ENCODE assay signal across 16 cellular contexts in genomic region chr7:30176463-30177090, GRCh38. TPM values are rescaled to one million over a fixed set of nuclear protein-coding genes. Genes with fewer than 3 reads are reported as not detected.
A peak's percentile ranks its signal among the peaks of the same experiment; 100 is the strongest.
DNase-seq lines count a peak whose midpoint lies in the region; FAIRE-seq and TF ChIP-seq lines count a peak whose summit lies in the region.
"Had no signal": no experiment of that assay in that cellular context is flagged by ENCODE, and none has a peak within 500 bp of the region (broad histone marks: within the 10 kb centered on the region; RNA-seq: fewer than 3 reads in every experiment).

No MANE protein-coding gene starts in this region.

- H3K36me3 Mint-ChIP-seq in CD14-positive monocyte = peaks cover 0 to 8% of the 10 kb centered on the region in 2 donors
- H3K36me3 Mint-ChIP-seq in IgD-negative memory B cell = peaks cover 9% of the 10 kb centered on the region

- no peaks in the 10 kb centered on the region for H3K36me3 ChIP-seq in ascending aorta
- H3K36me3 ChIP-seq in neuronal stem cell (replicated peaks in 1 of 2; ENCODE audit: control insufficient read depth in 2 of 2, insufficient read depth in 2 of 2, low read length in 2 of 2) = no peaks in the 10 kb centered on the region

- H3K27me3 Mint-ChIP-seq in CD14-positive monocyte (ENCODE audit: low read depth in 3 of 3) (peaks cover 0 to 1% (median 0%) of the 10 kb centered on the region in 3 donors), IgD-negative memory B cell (no peaks in the 10 kb centered on the region)
- H3K27me3 Mint-ChIP-seq: activated CD8-positive, alpha-beta T cell treated with anti-CD3 and anti-CD28 coated beads for 36 hours; stimulated activated naive CD8-positive, alpha-beta T cell treated with anti-CD3 and anti-CD28 coated beads, Interleukin-15, amount 100 ng/mL, for 72 hours had no signal

- H3K79me1 ChIP-seq in neuronal stem cell (ENCODE audit: low read depth, low read length) = no peaks in the 10 kb centered on the region

- no peak overlapping the region for H4K91ac ChIP-seq in neuronal stem cell (ENCODE audit: low read depth, low read length, poor library complexity)

- no peak overlapping the region for H4K8ac ChIP-seq in neuronal stem cell (ENCODE audit: low read depth, low read length)

- no peak overlapping the region for H3K4ac ChIP-seq in neuronal stem cell (ENCODE audit: low read length)

- peaks cover 0 to 2% (median 2%) of the 10 kb centered on the region in 7 donors for H3K9me3 Mint-ChIP-seq in CD14-positive monocyte
- no peaks in the 10 kb centered on the region for H3K9me3 Mint-ChIP-seq in IgD-negative memory B cell
- H3K9me3 Mint-ChIP-seq: activated CD8-positive, alpha-beta T cell treated with anti-CD3 and anti-CD28 coated beads for 36 hours; stimulated activated naive CD8-positive, alpha-beta T cell treated with anti-CD3 and anti-CD28 coated beads, Interleukin-15, amount 100 ng/mL, for 72 hours had no signal

- no peaks in the 10 kb centered on the region for H3K9me3 ChIP-seq in ascending aorta
- no peaks in the 10 kb centered on the region for H3K9me3 ChIP-seq in neuronal stem cell (replicated peaks in 1 of 2; ENCODE audit: control insufficient read depth in 2 of 2, insufficient read depth in 1 of 2, low read depth in 1 of 2, low read length in 2 of 2)

- intact Hi-C loops in CD14-positive monocyte (cut with micrococcal nuclease) = loop anchor here in 1 of 2 donors (5.0 kb wide), 1 partner anchor 46 kb away; no protein-coding TSS in a partner anchor
- intact Hi-C loops in ascending aorta (cut with DNase I) = no loop called here

- DNase-seq in CD14-positive monocyte (ENCODE audit: low spot score) = no peak
- DNase-seq in ascending aorta (ENCODE audit: low spot score in 2 of 2) = no peak
- no peak for DNase-seq in neuronal stem cell (ENCODE audit: low spot score)
- DNase-seq in frontal cortex (ENCODE audit: low spot score in 2 of 2) = no peak
- no peak for DNase-seq in A172 (ENCODE audit: low spot score)
- no peak for DNase-seq in hippocampal formation (lab: John Stamatoyannopoulos, UW)
- no peak for DNase-seq in globus pallidus (ENCODE audit: low spot score)
- DNase-seq: ACHN; activated CD8-positive, alpha-beta T cell treated with anti-CD3 and anti-CD28 coated beads for 36 hours; effector CD4-positive, alpha-beta T cell; HCEC 1CT; left cardiac atrium; NCI-H1092 treated with DMSO at 0.1 percent for 48 hours; RPMI8226; stimulated activated naive CD8-positive, alpha-beta T cell treated with anti-CD3 and anti-CD28 coated beads, Interleukin-15, amount 100 ng/mL, for 72 hours had no signal

- peak overlapping the region; percentile 79 to 86 for H3K27ac ChIP-seq in ascending aorta
- H3K27ac ChIP-seq in neuronal stem cell (replicated peaks; ENCODE audit: low read length) = no peak overlapping the region

- H3K4me2 ChIP-seq in neuronal stem cell (ENCODE audit: insufficient read depth, low read length, poor library complexity, severe bottlenecking) = no peak overlapping the region

- peak overlapping the region; percentile 25 for H3K18ac ChIP-seq in neuronal stem cell (ENCODE audit: low read length)

- TF ChIP-seq CTCF in CD14-positive monocyte (IDR thresholded peaks at IDR 0.05) (no peak), ascending aorta (IDR thresholded peaks at IDR 0.05) (no peak)

- H3K4me1 Mint-ChIP-seq in CD14-positive monocyte (peaks cover 74% of the 10 kb centered on the region), IgD-negative memory B cell (peaks cover 26 to 33% (median 27%) of the 10 kb centered on the region in 3 donors)

- peak overlapping the region; percentile 86 to 95 (median 91) for H3K27ac Mint-ChIP-seq in CD14-positive monocyte
- H3K27ac Mint-ChIP-seq in IgD-negative memory B cell = peak overlapping the region in 2 of 3 donors; percentile 14 to 40
- H3K27ac Mint-ChIP-seq: activated CD8-positive, alpha-beta T cell treated with anti-CD3 and anti-CD28 coated beads for 36 hours had no signal

- no peak overlapping the region for H2BK120ac ChIP-seq in neuronal stem cell (ENCODE audit: low read depth, low read length)

- no peak overlapping the region for H3K23ac ChIP-seq in neuronal stem cell (ENCODE audit: low read depth, low read length, poor library complexity)

- H2BK5ac ChIP-seq in neuronal stem cell (ENCODE audit: low read length) = no peak overlapping the region

- no CpG with 5 or more reads among the region's 6 CpGs for WGBS in neuronal stem cell (ENCODE audit: extremely low coverage in 2 of 2, insufficient read length in 2 of 2, insufficient replicate concordance in 1 of 2), 2 donors

- H3K4me3 ChIP-seq in ascending aorta = no peak overlapping the region
- no peak overlapping the region for H3K4me3 ChIP-seq in neuronal stem cell (ENCODE audit: low read length in 2 of 2)

- H2AFZ ChIP-seq in neuronal stem cell (ENCODE audit: low read length) = no peak overlapping the region

- H3K9ac ChIP-seq in neuronal stem cell (ENCODE audit: low read depth, low read length, poor library complexity) = no peak overlapping the region

- no peak overlapping the region for H2BK15ac ChIP-seq in neuronal stem cell (ENCODE audit: low read length)

- no peak overlapping the region for H2AK5ac ChIP-seq in neuronal stem cell (ENCODE audit: low read depth, low read length)

- H3K4me1 ChIP-seq in ascending aorta (peaks cover 34 to 82% of the 10 kb centered on the region in 2 donors), neuronal stem cell (ENCODE audit: control insufficient read depth in 2 of 2, insufficient read depth in 1 of 2, low read depth in 1 of 2, low read length in 2 of 2) (peaks cover 8 to 17% of the 10 kb centered on the region in 2 donors)

- no peak for FAIRE-seq in frontal cortex (lab: Jason Lieb, UNC)

- H3K4me3 Mint-ChIP-seq in CD14-positive monocyte (peak overlapping the region in 1 of 2 donors; percentile 41), IgD-negative memory B cell (peak overlapping the region in 1 of 4 donors; percentile 27)
- H3K4me3 Mint-ChIP-seq: activated CD8-positive, alpha-beta T cell treated with anti-CD3 and anti-CD28 coated beads for 36 hours; stimulated activated naive CD8-positive, alpha-beta T cell treated with anti-CD3 and anti-CD28 coated beads, Interleukin-15, amount 100 ng/mL, for 72 hours had no signal

- H3K14ac ChIP-seq in neuronal stem cell (ENCODE audit: low read length) = no peak overlapping the region

- H3K27me3 ChIP-seq in ascending aorta (no peaks in the 10 kb centered on the region), neuronal stem cell (ENCODE audit: control insufficient read depth in 3 of 3, insufficient read depth in 3 of 3, low read depth in 1 of 3, low read length in 3 of 3) (peaks cover 0 to 18% (median 0%) of the 10 kb centered on the region in 3 experiments)

- no peak overlapping the region for H2BK12ac ChIP-seq in neuronal stem cell (ENCODE audit: low read length)

RNA-seq across cellular contexts. Expression of gene MTURN, which starts 41.8 kb away (rescaled TPM):
- polyA plus RNA-seq in CD14-positive monocyte (1 to 10 TPM; 5.9 to 7.5 TPM), IgD-negative memory B cell (8.9 TPM)
- total RNA-seq in ascending aorta (40.9 TPM), frontal cortex (368 TPM)
- 9.0 TPM for polyA plus RNA-seq in neuronal stem cell (2013, experiment 1 of 2)
- polyA plus RNA-seq in neuronal stem cell (2013, experiment 2 of 2) = 8.6 TPM
- 8.6 and 10.9 TPM in 2 replicates for total RNA-seq in A172 (2014; rRNA removed; shearing (Covaris generic))
